12 cellular contexts compared by ENCODE assay signal in genomic region chrX:13377537-13377936, GRCh38. TPM values are rescaled to one million over a fixed set of nuclear protein-coding genes. Genes with fewer than 3 reads are reported as not detected.
DNase-seq lines count a peak whose midpoint lies in the region; ATAC-seq and TF ChIP-seq lines count a peak whose summit lies in the region.
"Had no signal": no experiment of that assay in that cellular context is flagged by ENCODE, and none has a peak within 500 bp of the region (broad histone marks: within the 10 kb centered on the region; RNA-seq: fewer than 3 reads in every experiment).

No MANE protein-coding gene starts in this region.

- WGBS in esophagus muscularis mucosa = 69% methylated on average over 7 of the region's 7 CpGs

- H3K9me3 ChIP-seq in esophagus muscularis mucosa = peaks cover 0 to 4% (median 0%) of the 10 kb centered on the region in 4 donors

- no peaks in the 10 kb centered on the region for H3K27me3 ChIP-seq in esophagus muscularis mucosa

- no peak for TF ChIP-seq POLR2A in esophagus muscularis mucosa (IDR thresholded peaks at IDR 0.05; ENCODE audit: low read depth)

- no peaks in the 10 kb centered on the region for H3K36me3 ChIP-seq in esophagus muscularis mucosa

- no peak for ATAC-seq in HG03469 (IDR thresholded peaks at IDR 0.05; ENCODE audit: unreplicated experiment)
- ATAC-seq in activated CD4-positive, CD25-positive, alpha-beta regulatory T cell treated with anti-CD3 and anti-CD28 coated beads, Interleukin-2, amount 50 U/mL, for 24 hours = no peak
- ATAC-seq: naive thymus-derived CD8-positive, alpha-beta T cell had no signal

- peak overlapping the region in 3 of 4 donors; percentile 26 to 46 (median 41) for H3K27ac ChIP-seq in esophagus muscularis mucosa (replicated peaks in 1 of 4)
- H3K27ac ChIP-seq: HL-60 had no signal

- intact Hi-C loops in esophagus muscularis mucosa (cut with DNase I) = no loop called here

- H3K4me3 ChIP-seq in esophagus muscularis mucosa (no peak overlapping the region), skeletal muscle cell (ENCODE audit: low read depth, low read length) (no peak overlapping the region)

- TF ChIP-seq CTCF in esophagus muscularis mucosa (IDR thresholded peaks at IDR 0.05) = no peak

- DNase-seq in GM04504 (ENCODE audit: low read depth) (peak; percentile 92), RPMI7951 (ENCODE audit: low read depth) (peak; percentile 98), esophagus muscularis mucosa (ENCODE audit: extremely low spot score) (no peak), skeletal muscle cell (ENCODE audit: low read depth) (peak; percentile 82), NCI-H2107 (lab: John Stamatoyannopoulos, UW) (no peak)
- DNase-seq: naive thymus-derived CD8-positive, alpha-beta T cell; NCI-H510A had no signal

- H3K4me1 ChIP-seq in esophagus muscularis mucosa = peaks cover 0 to 31% (median 8%) of the 10 kb centered on the region in 4 donors

- TF ChIP-seq EP300 in esophagus muscularis mucosa (IDR thresholded peaks at IDR 0.05) = no peak

RNA-seq across cellular contexts. Expression of gene ATXN3L, which starts 57.7 kb away (rescaled TPM):
- total RNA-seq in RPMI7951 (2014; rRNA removed; shearing (Covaris generic)) = not detected in 2 replicates
- total RNA-seq in esophagus muscularis mucosa = not detected
- total RNA-seq: activated naive CD4-positive, alpha-beta T cell treated with anti-CD3 and anti-CD28 coated beads for 36 hours; glomerular endothelial cell; naive thymus-derived CD8-positive, alpha-beta T cell had no signal

Comparison
In these comparisons a context has a peak if more than half of its experiments do, and no peak if none do; other contexts are left out.
1. DNase-seq: peak in GM04504 (single experiment), RPMI7951 (single experiment) and skeletal muscle cell (single experiment); none in esophagus muscularis mucosa (single experiment) and NCI-H2107 (single experiment).